ENCODE assay signal across 8 cellular contexts in genomic region chr10:112140110-112140755, GRCh38. TPM values are rescaled to one million over a fixed set of nuclear protein-coding genes. Genes with fewer than 3 reads are reported as not detected.
A peak's percentile ranks its signal among the peaks of the same experiment; 100 is the strongest.
DNase-seq lines count a peak whose midpoint lies in the region; ATAC-seq and TF ChIP-seq lines count a peak whose summit lies in the region.

No MANE protein-coding gene starts in this region.

- intact Hi-C loops in Right ventricle myocardium inferior (cut with DNase I) (no loop called here), cardiac septum (cut with DNase I) (no loop called here)

- no peak overlapping the region for H3K4me3 ChIP-seq in astrocyte of the spinal cord (ENCODE audit: low read depth, low read length)

- peak; percentile 94 for TF ChIP-seq CTCF in astrocyte of the spinal cord (IDR thresholded peaks at IDR 0.05; ENCODE audit: low read depth, low read length)

- no peak for DNase-seq in Right ventricle myocardium inferior (ENCODE audit: missing footprints)
- DNase-seq in cardiac septum (ENCODE audit: low spot score) = no peak
- DNase-seq in NCI-H1092 treated with DMSO at 0.1 percent for 48 hours (lab: John Stamatoyannopoulos, UW) = peak; percentile 17
- peak; percentile 17 for DNase-seq in T-helper 22 cell (ENCODE audit: low read depth)
- peak; percentile 57 for DNase-seq in astrocyte of the spinal cord (ENCODE audit: low read depth, low spot score)
- peak; percentile 97 for DNase-seq in iPS-NIHi11 (ENCODE audit: low spot score)
- DNase-seq in stimulated activated CD4-positive, alpha-beta T cell treated with anti-CD3 and anti-CD28 coated beads, Interleukin-1b, Interleukin-23, amount 100 ng/mL, for 1 hour (ENCODE audit: low read depth in 2 of 2) = peak; percentile 21 to 39

- in situ Hi-C loops in astrocyte of the spinal cord (cut with HindIII; ENCODE audit: low sequenced_read_pairs) = no loop called here

- ATAC-seq in Right ventricle myocardium inferior (peak; percentile 38), HG02763 (IDR thresholded peaks at IDR 0.05; ENCODE audit: unreplicated experiment) (peak; percentile 98)

RNA-seq across cellular contexts. Expression of gene GPAM, which starts 43.3 kb away (rescaled TPM):
- 42.5 TPM for total RNA-seq in Right ventricle myocardium inferior
- total RNA-seq in cardiac septum = 11.5 TPM

Comparison
In these comparisons a context has a peak if more than half of its experiments do, and no peak if none do; other contexts are left out.
1. DNase-seq: peak in NCI-H1092 treated with DMSO at 0.1 percent for 48 hours (single experiment), T-helper 22 cell (single experiment), astrocyte of the spinal cord (single experiment), iPS-NIHi11 (single experiment) and stimulated activated CD4-positive, alpha-beta T cell treated with anti-CD3 and anti-CD28 coated beads, Interleukin-1b, Interleukin-23, amount 100 ng/mL, for 1 hour (2 of 2); none in Right ventricle myocardium inferior (single experiment) and cardiac septum (single experiment).